ENCODE assay signal across 8 cellular contexts in the genomic region with DNA sequence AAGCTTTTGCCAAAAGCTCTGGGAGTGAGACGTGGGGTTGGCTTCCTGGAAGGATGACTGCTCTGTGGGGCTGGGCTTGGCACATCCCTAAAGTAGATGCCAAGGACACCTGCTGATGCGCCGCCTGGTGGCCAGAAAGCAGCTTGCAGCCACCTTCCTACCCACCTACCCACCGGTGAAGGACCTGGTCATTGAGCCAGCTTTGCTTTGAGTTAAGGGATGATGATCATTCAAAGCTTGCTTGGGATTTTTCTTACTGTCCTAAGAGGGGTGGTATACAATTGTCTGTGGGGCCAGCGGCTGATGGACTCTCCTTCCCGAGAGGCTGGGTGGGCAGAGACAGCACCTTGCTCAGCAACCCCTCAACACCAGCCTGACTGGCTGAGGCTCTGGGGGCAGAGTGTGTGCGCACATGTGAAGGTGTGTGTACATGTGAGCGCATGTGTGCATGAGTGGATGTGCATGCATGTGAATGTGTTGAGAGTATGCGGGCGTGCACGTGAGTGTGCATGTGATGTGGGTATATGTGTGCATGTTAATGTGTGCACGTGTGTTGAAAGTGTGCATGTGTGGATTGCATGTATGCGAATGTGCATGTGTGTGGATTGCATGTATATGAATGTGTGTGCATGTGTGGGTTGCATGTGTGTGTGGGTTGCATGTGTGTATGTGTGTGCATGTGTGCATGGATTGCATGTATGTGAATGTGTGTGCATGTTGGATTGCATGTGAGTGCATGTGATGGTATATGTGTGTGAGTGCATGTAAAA. TPM values are rescaled to one million over a fixed set of nuclear protein-coding genes. Genes with fewer than 3 reads are reported as not detected.
DNase-seq lines count a peak whose midpoint lies in the region; ATAC-seq and TF ChIP-seq lines count a peak whose summit lies in the region.

No MANE protein-coding gene starts in this region.

- TF ChIP-seq CTCF in ascending aorta (IDR thresholded peaks at IDR 0.05) = peak; percentile 75 to 79 (median 78)

- peaks cover 10 to 18% of the 10 kb centered on the region in 2 donors for H3K4me1 ChIP-seq in ascending aorta
- H3K4me1 ChIP-seq in iPS DF 6.9 (ENCODE audit: control insufficient read depth, insufficient read depth, low read length) = no peaks in the 10 kb centered on the region

- no peak overlapping the region for H3K27ac ChIP-seq in ascending aorta
- no peak overlapping the region for H3K27ac ChIP-seq in iPS DF 6.9 (ENCODE audit: low read length)

- DNase-seq in COLO668 (lab: John Stamatoyannopoulos, UW; ENCODE audit: unreplicated experiment) = peak; percentile 50
- peak; percentile 34 for DNase-seq in T-helper 22 cell (ENCODE audit: low read depth)
- DNase-seq in ascending aorta (ENCODE audit: low spot score in 2 of 2) = peak in 1 of 2 donors; percentile 82
- DNase-seq in iPS DF 6.9 (ENCODE audit: low read depth, low spot score) = peak; percentile 58
- DNase-seq in stimulated activated CD4-positive, alpha-beta T cell treated with anti-CD3 and anti-CD28 coated beads, Interleukin-2, amount 100 ng/mL, for 24 hours = peak; percentile 77 to 82

- intact Hi-C loops in ascending aorta (cut with DNase I) = loop anchor here (1.0 to 2.0 kb wide), 2 partner anchors 22 to 50 kb away; no protein-coding TSS in a partner anchor

- no CpG with 5 or more reads among the region's 13 CpGs for WGBS in iPS DF 6.9 (ENCODE audit: insufficient coverage, insufficient read length)

- no peaks in the 10 kb centered on the region for H3K9me3 ChIP-seq in ascending aorta
- H3K9me3 ChIP-seq in iPS DF 6.9 (ENCODE audit: control insufficient read depth, insufficient read depth, low read length) = no peaks in the 10 kb centered on the region

- H3K4me3 ChIP-seq in ascending aorta (no peak overlapping the region), iPS DF 6.9 (ENCODE audit: low read length) (no peak overlapping the region)

- ATAC-seq in GM21717 (IDR thresholded peaks at IDR 0.05; ENCODE audit: unreplicated experiment) = no peak
- ATAC-seq in HG03378 (IDR thresholded peaks at IDR 0.05; ENCODE audit: unreplicated experiment) = no peak

- TF ChIP-seq EP300 in Ishikawa (IDR thresholded peaks at IDR 0.05; ENCODE audit: borderline replicate concordance) = no peak

- peaks cover 4 to 17% of the 10 kb centered on the region in 2 donors for H3K36me3 ChIP-seq in ascending aorta
- no peaks in the 10 kb centered on the region for H3K36me3 ChIP-seq in iPS DF 6.9 (ENCODE audit: control insufficient read depth, insufficient read depth, low read length)

- H3K27me3 ChIP-seq in ascending aorta (no peaks in the 10 kb centered on the region), iPS DF 6.9 (ENCODE audit: control insufficient read depth, insufficient read depth, low read length) (no peaks in the 10 kb centered on the region)

- peak; percentile 74 for TF ChIP-seq RAD21 in Ishikawa (IDR thresholded peaks at IDR 0.05; ENCODE audit: low read depth)

TF ChIP-seq in Ishikawa, 13 proteins besides CTCF, POLR2A, EP300 and RAD21:
- no peak for TF ChIP-seq CEBPB (IDR thresholded peaks at IDR 0.05)
- no peak for TF ChIP-seq TEAD4 (IDR thresholded peaks at IDR 0.05)
- TF ChIP-seq NFIC (IDR thresholded peaks at IDR 0.05) = peak; percentile 37; the same call in 1 of the 2 replicates

RNA-seq across cellular contexts. Expression of gene C1QTNF1, which starts 18.6 kb away (rescaled TPM):
- total RNA-seq in ascending aorta = 435 TPM

RNA-seq across cellular contexts. Expression of gene ENGASE, which starts 32.0 kb away (rescaled TPM):
- 13.2 TPM for total RNA-seq in ascending aorta

RNA-seq across cellular contexts. Expression of gene CANT1, which starts 33.0 kb away (rescaled TPM):
- total RNA-seq in ascending aorta = 67.2 TPM
